Comparison of ENCODE assay signal across 8 cellular contexts in genomic region chrX:131729295-131729694, GRCh38.
A peak's percentile ranks its signal among the peaks of the same experiment; 100 is the strongest.
DNase-seq lines count a peak whose midpoint lies in the region; ATAC-seq and TF ChIP-seq lines count a peak whose summit lies in the region.

No MANE protein-coding gene starts in this region.

- intact Hi-C loops in CD14-positive monocyte (cut with micrococcal nuclease), result no loop called here

- peak overlapping the region in 5 of 7 donors; percentile 66 to 93 (median 87) for H3K27ac Mint-ChIP-seq in CD14-positive monocyte

- peaks cover 0 to 4% (median 0%) of the 10 kb centered on the region in 3 donors for H3K27me3 Mint-ChIP-seq in CD14-positive monocyte (ENCODE audit: low read depth in 3 of 3)

- peaks cover 13 to 37% (median 22%) of the 10 kb centered on the region in 7 donors for H3K9me3 Mint-ChIP-seq in CD14-positive monocyte

- H3K4me1 Mint-ChIP-seq in CD14-positive monocyte, result no peaks in the 10 kb centered on the region

- H3K36me3 Mint-ChIP-seq in CD14-positive monocyte, result peaks cover 0 to 6% of the 10 kb centered on the region in 2 donors

- no peak overlapping the region for H3K4me3 Mint-ChIP-seq in CD14-positive monocyte

- DNase-seq in CD14-positive monocyte (ENCODE audit: low spot score) (no peak), T-helper 9 cell (peak; percentile 69), lung microvascular endothelial cell (ENCODE audit: low read depth in 2 of 2) (peak; percentile 69 to 94), HuH-7 (ENCODE audit: low spot score) (no peak), SKM-1 treated with dmso at 0.1 percent for 144 hours (lab: John Stamatoyannopoulos, UW; ENCODE audit: unreplicated experiment) (no peak)
- no peak for DNase-seq in stimulated activated CD4-positive, alpha-beta T cell treated with anti-CD3 and anti-CD28 coated beads, Interleukin-4, amount 100 ng/mL, for 24 hours

- ATAC-seq in GM21526 (IDR thresholded peaks at IDR 0.05; ENCODE audit: low FRiP score, unreplicated experiment) (peak; percentile 54), HG03460 (IDR thresholded peaks at IDR 0.05; ENCODE audit: unreplicated experiment) (no peak)

- no peak for TF ChIP-seq CTCF in CD14-positive monocyte (IDR thresholded peaks at IDR 0.05)

Comparison
In these comparisons a context has a peak if more than half of its experiments do, and no peak if none do; other contexts are left out.
1. DNase-seq: peak in T-helper 9 cell (single experiment) and lung microvascular endothelial cell (2 of 2); none in CD14-positive monocyte (single experiment), stimulated activated CD4-positive, alpha-beta T cell treated with anti-CD3 and anti-CD28 coated beads, Interleukin-4, amount 100 ng/mL, for 24 hours (single experiment), HuH-7 (single experiment) and SKM-1 treated with dmso at 0.1 percent for 144 hours (single experiment).